Comparison of ENCODE assay signal across 8 cellular contexts in the genomic region with DNA sequence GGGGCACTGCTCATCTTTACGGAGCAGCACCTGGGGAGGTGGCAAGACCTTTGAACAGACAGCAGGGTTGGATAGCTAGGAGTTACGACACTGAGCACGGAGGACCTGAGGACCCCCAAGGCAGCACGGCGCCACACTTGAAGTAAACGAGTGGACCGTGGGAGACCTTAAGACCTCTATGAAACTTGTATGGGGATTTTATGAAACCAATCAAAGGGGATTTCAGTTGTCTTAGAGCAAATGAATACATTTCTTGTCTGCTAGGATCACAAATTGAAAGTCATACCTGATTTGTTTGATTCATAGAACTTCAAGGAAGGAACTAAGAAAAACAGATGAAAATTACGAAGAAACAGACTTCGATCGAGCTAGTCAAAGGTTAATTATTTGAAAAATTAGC.
"Had no signal": no experiment of that assay in that cellular context is flagged by ENCODE, and none has a peak within 500 bp of the region (broad histone marks: within the 10 kb centered on the region; RNA-seq: fewer than 3 reads in every experiment).

No MANE protein-coding gene starts in this region.

- H3K27ac ChIP-seq: GM23248 had no signal

- H3K4me1 ChIP-seq: HAP-1 had no signal

- H2AFZ ChIP-seq: GM23248 had no signal

- H3K36me3 ChIP-seq: HAP-1 had no signal

- H3K4me2 ChIP-seq: GM23338 had no signal

- H3K4me1 Mint-ChIP-seq: GM23338, H9 had no signal

- H3K4me3 Mint-ChIP-seq: GM23338, H9, HFFc6 had no signal

- H3K9me3 ChIP-seq: HAP-1 had no signal

- H3K9me3 Mint-ChIP-seq: GM23338, H9, HFFc6 had no signal

- H3K27ac Mint-ChIP-seq: GM23338, H9, HFFc6 had no signal

- H3K4me3 ChIP-seq: GM23248, GM23338, HAP-1 had no signal

- DNase-seq: GM23248, GOT3, H7, H9, HCEC 1CT, HFFc6 had no signal

- H3K9ac ChIP-seq: GM23248 had no signal
